9 cellular contexts compared by ENCODE assay signal in the genomic region with DNA sequence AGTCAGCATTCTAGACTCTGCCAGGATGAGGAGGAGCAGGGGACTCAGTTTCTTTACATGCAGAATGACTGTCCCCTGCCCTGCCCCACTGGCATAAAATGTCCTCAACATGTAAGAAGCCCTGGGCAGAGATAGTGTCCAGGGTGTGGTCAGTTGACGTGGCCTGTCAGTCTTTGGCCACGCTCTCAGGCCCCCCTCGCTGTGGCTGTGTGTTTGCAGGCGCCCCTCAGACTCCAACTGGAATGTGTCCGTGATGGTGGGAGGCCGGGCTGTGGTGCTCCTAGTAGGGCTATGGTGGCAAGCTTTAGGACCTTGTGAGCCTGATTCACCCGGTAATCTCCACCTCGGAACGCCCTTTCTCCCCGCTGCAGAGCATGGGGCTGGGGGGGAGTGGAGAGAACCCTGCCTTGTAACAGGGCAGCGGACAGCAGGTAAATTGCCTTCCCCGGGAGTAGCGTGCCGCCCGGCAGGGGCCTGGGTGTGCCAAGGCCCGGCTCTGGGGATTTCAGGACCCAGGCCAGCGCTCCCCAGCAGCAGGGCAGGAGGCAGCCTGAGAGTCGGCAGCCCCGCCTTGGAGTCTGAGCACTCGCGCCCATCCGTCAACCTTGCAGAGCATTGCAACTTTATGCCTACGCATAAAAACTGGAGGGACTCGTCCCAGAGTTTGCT.
DNase-seq lines count a peak whose midpoint lies in the region; ATAC-seq and TF ChIP-seq lines count a peak whose summit lies in the region.
"Had no signal": no experiment of that assay in that cellular context is flagged by ENCODE, and none has a peak within 500 bp of the region (broad histone marks: within the 10 kb centered on the region; RNA-seq: fewer than 3 reads in every experiment).

No MANE protein-coding gene starts in this region.

- no peak overlapping the region for H3K27ac Mint-ChIP-seq in nephron
- no peak overlapping the region for H3K27ac Mint-ChIP-seq in activated naive CD8-positive, alpha-beta T cell treated with anti-CD3 and anti-CD28 coated beads, Interleukin-2, amount 50 U/mL, for 24 hours

- TF ChIP-seq EP300 in stomach (IDR thresholded peaks at IDR 0.05), result no peak

- ATAC-seq in activated naive CD8-positive, alpha-beta T cell treated with anti-CD3 and anti-CD28 coated beads, Interleukin-2, amount 50 U/mL, for 24 hours, result no peak

- peak overlapping the region; percentile 11; the same call in 1 of the 2 replicates for H3K9ac ChIP-seq in ES-I3 (ENCODE audit: low read depth, low read length)

- 19 to 23% (median 19%) methylated on average over 23 to 24 of the region's 24 CpGs for WGBS in stomach, 5 donors

- H3K4me3 ChIP-seq in stomach, result no peak overlapping the region

- H3K9me3 ChIP-seq in ES-I3 (ENCODE audit: control insufficient read depth, insufficient read depth, low read length) (no peaks in the 10 kb centered on the region), stomach (no peaks in the 10 kb centered on the region)

- H3K27me3 ChIP-seq in stomach, result peaks cover 7 to 75% (median 37%) of the 10 kb centered on the region in 3 donors

- TF ChIP-seq CTCF in nephron (IDR thresholded peaks at IDR 0.05; ENCODE audit: unreplicated experiment in 3 of 3) (no peak), stomach (IDR thresholded peaks at IDR 0.05) (no peak)

- intact Hi-C loops in stomach (cut with DNase I; ENCODE audit: low total_unique reads), result no loop called here

- no peaks in the 10 kb centered on the region for H3K36me3 Mint-ChIP-seq in nephron (ENCODE audit: low read depth)
- H3K36me3 Mint-ChIP-seq in activated naive CD8-positive, alpha-beta T cell treated with anti-CD3 and anti-CD28 coated beads, Interleukin-2, amount 50 U/mL, for 24 hours (ENCODE audit: low read depth), result no peaks in the 10 kb centered on the region

- no peaks in the 10 kb centered on the region for H3K9me3 Mint-ChIP-seq in nephron
- no peaks in the 10 kb centered on the region for H3K9me3 Mint-ChIP-seq in activated naive CD8-positive, alpha-beta T cell treated with anti-CD3 and anti-CD28 coated beads, Interleukin-2, amount 50 U/mL, for 24 hours

- H3K4me3 Mint-ChIP-seq in nephron, result peak overlapping the region; percentile 52 to 55 (median 54)
- H3K4me3 Mint-ChIP-seq in activated naive CD8-positive, alpha-beta T cell treated with anti-CD3 and anti-CD28 coated beads, Interleukin-2, amount 50 U/mL, for 24 hours, result no peak overlapping the region

- H3K27me3 Mint-ChIP-seq in nephron (ENCODE audit: low read depth), result peaks cover 64% of the 10 kb centered on the region
- H3K27me3 Mint-ChIP-seq in activated naive CD8-positive, alpha-beta T cell treated with anti-CD3 and anti-CD28 coated beads, Interleukin-2, amount 50 U/mL, for 24 hours, result peaks cover 20% of the 10 kb centered on the region

- H3K4me1 ChIP-seq in ES-I3 (ENCODE audit: insufficient read depth, low read length) (0 out of 2 replicates have a peak, but pooled peaks cover 2% of the 10 kb centered on the region), stomach (no peaks in the 10 kb centered on the region)

- peaks cover 5% of the 10 kb centered on the region for H3K4me1 Mint-ChIP-seq in nephron
- H3K4me1 Mint-ChIP-seq in activated naive CD8-positive, alpha-beta T cell treated with anti-CD3 and anti-CD28 coated beads, Interleukin-2, amount 50 U/mL, for 24 hours, result no peaks in the 10 kb centered on the region

- peak; percentile 45 for DNase-seq in M059J (ENCODE audit: low read depth)
- peak; percentile 5 to 18 for DNase-seq in erythroblast (lab: John Stamatoyannopoulos, UW)
- no peak for DNase-seq in stimulated activated CD8-positive, alpha-beta memory T cell treated with anti-CD3 and anti-CD28 coated beads, Interleukin-4, amount 100 ng/mL, for 48 hours
- DNase-seq in stomach, result no peak
- DNase-seq in NCI-H510A treated with DMSO at 0.1 percent for 48 hours (lab: John Stamatoyannopoulos, UW), result no peak
- no peak for DNase-seq in activated naive CD8-positive, alpha-beta T cell treated with anti-CD3 and anti-CD28 coated beads, Interleukin-2, amount 50 U/mL, for 24 hours
- DNase-seq: stimulated activated naive CD4-positive, alpha-beta T cell had no signal

- H3K36me3 ChIP-seq in ES-I3 (ENCODE audit: insufficient read depth, low read length) (no peaks in the 10 kb centered on the region), stomach (no peaks in the 10 kb centered on the region)

- TF ChIP-seq POLR2A in erythroblast (IDR thresholded peaks at IDR 0.05; ENCODE audit: low read length) (no peak), stomach (IDR thresholded peaks at IDR 0.05) (no peak)

- no peak overlapping the region for H3K27ac ChIP-seq in stomach

Comparison
In these comparisons a context has a peak if more than half of its experiments do, and no peak if none do; other contexts are left out.
1. DNase-seq: peak in M059J (single experiment) and erythroblast (2 of 2); none in stimulated activated CD8-positive, alpha-beta memory T cell treated with anti-CD3 and anti-CD28 coated beads, Interleukin-4, amount 100 ng/mL, for 48 hours (single experiment), stomach (single experiment), NCI-H510A treated with DMSO at 0.1 percent for 48 hours (single experiment) and activated naive CD8-positive, alpha-beta T cell treated with anti-CD3 and anti-CD28 coated beads, Interleukin-2, amount 50 U/mL, for 24 hours (single experiment).